ENCODE assay signal across 16 cellular contexts in genomic region chr11:63698976-63699733, GRCh38. TPM values are rescaled to one million over a fixed set of nuclear protein-coding genes. Genes with fewer than 3 reads are reported as not detected.
DNase-seq lines count a peak whose midpoint lies in the region; ATAC-seq and TF ChIP-seq lines count a peak whose summit lies in the region.
"Had no signal": no experiment of that assay in that cellular context is flagged by ENCODE, and none has a peak within 500 bp of the region (broad histone marks: within the 10 kb centered on the region; RNA-seq: fewer than 3 reads in every experiment).

No MANE protein-coding gene starts in this region.

- H3K4me3 Mint-ChIP-seq in nephron, result no peak overlapping the region
- H3K4me3 Mint-ChIP-seq: activated CD4-positive, alpha-beta T cell treated with anti-CD3 and anti-CD28 coated beads for 36 hours; naive thymus-derived CD4-positive, alpha-beta T cell had no signal

- H3K4me1 ChIP-seq in right atrium auricular region (peaks cover 0 to 14% of the 10 kb centered on the region in 2 donors), breast epithelium (peaks cover 0 to 4% of the 10 kb centered on the region in 2 donors)
- H3K4me1 ChIP-seq: Caco-2 had no signal

- DNase-seq in left cardiac atrium (no peak), right atrium auricular region (ENCODE audit: low spot score) (no peak), breast epithelium (ENCODE audit: low spot score in 2 of 2) (no peak), NOMO-1 treated with dmso at 0.1 percent for 144 hours (lab: John Stamatoyannopoulos, UW; ENCODE audit: unreplicated experiment) (no peak), H7 (no peak)
- no peak for DNase-seq in activated T-cell treated with anti-CD3 and anti-CD28 coated beads, Interleukin-2, amount 50 U/mL, for 48 hours
- DNase-seq: activated CD4-positive, alpha-beta T cell treated with anti-CD3 and anti-CD28 coated beads for 36 hours; Caco-2; GM23248; naive thymus-derived CD4-positive, alpha-beta T cell; NCI-H2171; retina; stimulated activated CD4-positive, alpha-beta T cell treated with anti-CD3 and anti-CD28 coated beads, Interleukin-4, amount 100 ng/mL, for 24 hours had no signal

- no peak overlapping the region for H3K4me3 ChIP-seq in right atrium auricular region
- no peak overlapping the region for H3K4me3 ChIP-seq in breast epithelium
- H3K4me3 ChIP-seq in H7 (ENCODE audit: insufficient read depth, low read depth, low read length), result no peak overlapping the region
- H3K4me3 ChIP-seq: GM23248 had no signal

- H3K9me3 ChIP-seq in right atrium auricular region (no peaks in the 10 kb centered on the region), breast epithelium (no peaks in the 10 kb centered on the region)
- H3K9me3 ChIP-seq: Caco-2 had no signal

- TF ChIP-seq POLR2A in breast epithelium (IDR thresholded peaks at IDR 0.05), result no peak

- no peaks in the 10 kb centered on the region for H3K27me3 Mint-ChIP-seq in nephron (ENCODE audit: low read depth)
- H3K27me3 Mint-ChIP-seq: activated CD4-positive, alpha-beta T cell treated with anti-CD3 and anti-CD28 coated beads for 36 hours; naive thymus-derived CD4-positive, alpha-beta T cell had no signal

- intact Hi-C loops in left cardiac atrium (cut with DNase I) (no loop called here), breast epithelium (cut with DNase I; ENCODE audit: low total_unique reads) (no loop called here)

- TF ChIP-seq CTCF in right atrium auricular region (IDR thresholded peaks at IDR 0.05) (no peak), breast epithelium (IDR thresholded peaks at IDR 0.05) (no peak), nephron (IDR thresholded peaks at IDR 0.05; ENCODE audit: unreplicated experiment in 3 of 3) (no peak)

- no peaks in the 10 kb centered on the region for H3K36me3 ChIP-seq in right atrium auricular region
- no peaks in the 10 kb centered on the region for H3K36me3 ChIP-seq in breast epithelium
- H3K36me3 ChIP-seq in H7 (replicated peaks; ENCODE audit: control insufficient read depth, insufficient read depth, low read length), result no peaks in the 10 kb centered on the region

- H3K4me1 Mint-ChIP-seq in nephron, result peaks cover 10% of the 10 kb centered on the region

- H3K9me3 Mint-ChIP-seq in nephron, result no peaks in the 10 kb centered on the region
- H3K9me3 Mint-ChIP-seq: activated naive CD4-positive, alpha-beta T cell treated with anti-CD3 and anti-CD28 coated beads, Interleukin-2, amount 50 U/mL, for 72 hours; naive thymus-derived CD4-positive, alpha-beta T cell had no signal

- peaks cover 8% of the 10 kb centered on the region for H3K36me3 Mint-ChIP-seq in nephron (ENCODE audit: low read depth)
- H3K36me3 Mint-ChIP-seq: activated naive CD4-positive, alpha-beta T cell treated with anti-CD3 and anti-CD28 coated beads, Interleukin-2, amount 50 U/mL, for 72 hours had no signal

- ATAC-seq in left cardiac atrium, result peak; percentile 82 to 87
- ATAC-seq in GM19023 (IDR thresholded peaks at IDR 0.05; ENCODE audit: unreplicated experiment), result no peak
- ATAC-seq: activated CD4-positive, alpha-beta T cell treated with anti-CD3 and anti-CD28 coated beads for 36 hours; activated naive CD4-positive, alpha-beta T cell treated with anti-CD3 and anti-CD28 coated beads, Interleukin-2, amount 50 U/mL, for 72 hours; naive thymus-derived CD4-positive, alpha-beta T cell had no signal

- H3K27ac Mint-ChIP-seq in nephron, result peak overlapping the region; percentile 4 to 66 (median 31)
- H3K27ac Mint-ChIP-seq: activated CD4-positive, alpha-beta T cell treated with anti-CD3 and anti-CD28 coated beads for 36 hours; activated naive CD4-positive, alpha-beta T cell treated with anti-CD3 and anti-CD28 coated beads, Interleukin-2, amount 50 U/mL, for 72 hours had no signal

- H3K27me3 ChIP-seq in right atrium auricular region, result no peaks in the 10 kb centered on the region
- no peaks in the 10 kb centered on the region for H3K27me3 ChIP-seq in breast epithelium
- no peaks in the 10 kb centered on the region for H3K27me3 ChIP-seq in H7 (ENCODE audit: control insufficient read depth, insufficient read depth, low read length)

- H3K27ac ChIP-seq in right atrium auricular region (no peak overlapping the region), breast epithelium (peak overlapping the region; percentile 57 to 78)
- H3K27ac ChIP-seq: GM23248 had no signal

RNA-seq across cellular contexts. Expression of gene RTN3, which starts 17.9 kb away (rescaled TPM):
- 10 to 100 TPM; 71.9 to 92.5 TPM for total RNA-seq in left cardiac atrium
- 10 to 100 TPM; 64.4 to 96.3 TPM for total RNA-seq in right atrium auricular region
- 100 to 1,000 TPM; 115 to 199 (median 162) TPM for total RNA-seq in breast epithelium
- 109 and 142 TPM in 2 replicates for total RNA-seq in H7 (2014; rRNA removed; shearing (Covaris generic))

RNA-seq across cellular contexts. Expression of gene ATL3, which starts 28.0 kb away (rescaled TPM):
- total RNA-seq in left cardiac atrium (10 to 100 TPM; 31.4 to 36.2 TPM), right atrium auricular region (10 to 100 TPM; 17.9 to 33.5 TPM), breast epithelium (100 to 1,000 TPM in 1 of 3 donors, 10 to 100 TPM in 2; 75.2 to 165 (median 77.3) TPM)
- total RNA-seq in H7 (2014; rRNA removed; shearing (Covaris generic)), result 19.3 and 29.6 TPM in 2 replicates

Comparison
In these comparisons a context has a peak if more than half of its experiments do, and no peak if none do; other contexts are left out.
1. H3K27ac ChIP-seq: peak in breast epithelium (2 of 2); none in right atrium auricular region (0 of 2).